In the genomic region with DNA sequence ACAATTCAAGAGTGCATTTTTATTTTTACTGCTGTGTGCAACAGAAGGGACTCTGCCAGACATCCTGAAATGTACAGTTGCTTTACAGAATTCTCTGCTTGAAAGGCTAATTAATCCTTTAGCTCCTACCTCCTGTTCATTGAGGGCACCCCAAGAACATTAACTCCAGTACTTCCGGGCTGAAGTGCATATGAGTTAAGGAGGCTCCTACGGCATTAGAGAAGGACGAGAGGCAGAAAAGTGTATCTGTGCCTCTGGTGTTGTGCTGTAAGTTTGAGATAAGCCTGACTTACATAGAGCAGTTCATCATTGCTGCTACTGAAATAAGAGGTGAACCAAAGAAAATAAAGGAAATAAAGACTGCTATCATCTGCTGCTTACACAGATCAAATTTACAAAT, we compare ENCODE assay signal across 1 cellular context.
TF ChIP-seq lines count a peak whose summit lies in the region.

No MANE protein-coding gene starts in this region.

TF ChIP-seq in K562, 482 proteins besides CTCF, POLR2A, EP300 and RAD21 (continued from another document and continues in another):
- TF ChIP-seq, protein P1, sequence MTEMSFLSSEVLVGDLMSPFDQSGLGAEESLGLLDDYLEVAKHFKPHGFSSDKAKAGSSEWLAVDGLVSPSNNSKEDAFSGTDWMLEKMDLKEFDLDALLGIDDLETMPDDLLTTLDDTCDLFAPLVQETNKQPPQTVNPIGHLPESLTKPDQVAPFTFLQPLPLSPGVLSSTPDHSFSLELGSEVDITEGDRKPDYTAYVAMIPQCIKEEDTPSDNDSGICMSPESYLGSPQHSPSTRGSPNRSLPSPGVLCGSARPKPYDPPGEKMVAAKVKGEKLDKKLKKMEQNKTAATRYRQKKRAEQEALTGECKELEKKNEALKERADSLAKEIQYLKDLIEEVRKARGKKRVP (CRISPR knock-in tag; IDR thresholded peaks at IDR 0.05): no peak
- TF ChIP-seq ZNF24 (IDR thresholded peaks at IDR 0.05) (0 out of 2 replicates have a peak, but pooled peaks have one; percentile 19), ZNF449 (CRISPR knock-in tag; IDR thresholded peaks at IDR 0.05) (no peak), SAFB (IDR thresholded peaks at IDR 0.05; ENCODE audit: borderline replicate concordance, low read depth, low read length) (no peak), ERF (CRISPR knock-in tag; IDR thresholded peaks at IDR 0.05) (no peak), ZNF12 (CRISPR knock-in tag; IDR thresholded peaks at IDR 0.05) (no peak), CHD4 (IDR thresholded peaks at IDR 0.05; ENCODE audit: insufficient read depth, insufficient replicate concordance, low read depth, low read length, poor library complexity, severe bottlenecking) (no peak), KLF10 (CRISPR knock-in tag; IDR thresholded peaks at IDR 0.05) (no peak), NFIX (CRISPR knock-in tag; IDR thresholded peaks at IDR 0.05; ENCODE audit: low read depth) (no peak), ARID4B (CRISPR knock-in tag; IDR thresholded peaks at IDR 0.05) (no peak), ZNF384 (IDR thresholded peaks at IDR 0.05; ENCODE audit: low read depth, low read length) (no peak), TBP (optimal IDR thresholded peaks at IDR 0.05; ENCODE audit: low read depth, low read length) (peak; percentile 36), JUNB (CRISPR knock-in tag; conservative IDR thresholded peaks at IDR 0.05) (no peak), ZNF217 (CRISPR knock-in tag; IDR thresholded peaks at IDR 0.05) (no peak), RBM39 (optimal IDR thresholded peaks at IDR 0.05; ENCODE audit: low read depth, low read length) (no peak), IFI16 (CRISPR knock-in tag; IDR thresholded peaks at IDR 0.05) (no peak), ZKSCAN8 (CRISPR knock-in tag; IDR thresholded peaks at IDR 0.05) (no peak), CCAR2 (IDR thresholded peaks at IDR 0.05; ENCODE audit: low read depth, low read length) (no peak), ZNF3 (CRISPR knock-in tag; IDR thresholded peaks at IDR 0.05) (no peak), ILF3 (IDR thresholded peaks at IDR 0.05; ENCODE audit: borderline replicate concordance) (no peak), COPS2 (conservative IDR thresholded peaks at IDR 0.05) (no peak), HSF4 (CRISPR knock-in tag; IDR thresholded peaks at IDR 0.05; ENCODE audit: borderline replicate concordance) (no peak)
- TF ChIP-seq, protein P2, sequence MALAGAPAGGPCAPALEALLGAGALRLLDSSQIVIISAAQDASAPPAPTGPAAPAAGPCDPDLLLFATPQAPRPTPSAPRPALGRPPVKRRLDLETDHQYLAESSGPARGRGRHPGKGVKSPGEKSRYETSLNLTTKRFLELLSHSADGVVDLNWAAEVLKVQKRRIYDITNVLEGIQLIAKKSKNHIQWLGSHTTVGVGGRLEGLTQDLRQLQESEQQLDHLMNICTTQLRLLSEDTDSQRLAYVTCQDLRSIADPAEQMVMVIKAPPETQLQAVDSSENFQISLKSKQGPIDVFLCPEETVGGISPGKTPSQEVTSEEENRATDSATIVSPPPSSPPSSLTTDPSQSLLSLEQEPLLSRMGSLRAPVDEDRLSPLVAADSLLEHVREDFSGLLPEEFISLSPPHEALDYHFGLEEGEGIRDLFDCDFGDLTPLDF (CRISPR knock-in tag; IDR thresholded peaks at IDR 0.05): no peak
- TF ChIP-seq, protein P3, sequence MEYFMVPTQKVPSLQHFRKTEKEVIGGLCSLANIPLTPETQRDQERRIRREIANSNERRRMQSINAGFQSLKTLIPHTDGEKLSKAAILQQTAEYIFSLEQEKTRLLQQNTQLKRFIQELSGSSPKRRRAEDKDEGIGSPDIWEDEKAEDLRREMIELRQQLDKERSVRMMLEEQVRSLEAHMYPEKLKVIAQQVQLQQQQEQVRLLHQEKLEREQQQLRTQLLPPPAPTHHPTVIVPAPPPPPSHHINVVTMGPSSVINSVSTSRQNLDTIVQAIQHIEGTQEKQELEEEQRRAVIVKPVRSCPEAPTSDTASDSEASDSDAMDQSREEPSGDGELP (CRISPR knock-in tag; IDR thresholded peaks at IDR 0.05; ENCODE audit: borderline replicate concordance): no peak
- TF ChIP-seq, protein P4, sequence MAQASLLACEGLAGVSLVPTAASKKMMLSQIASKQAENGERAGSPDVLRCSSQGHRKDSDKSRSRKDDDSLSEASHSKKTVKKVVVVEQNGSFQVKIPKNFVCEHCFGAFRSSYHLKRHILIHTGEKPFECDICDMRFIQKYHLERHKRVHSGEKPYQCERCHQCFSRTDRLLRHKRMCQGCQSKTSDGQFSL (CRISPR knock-in tag; IDR thresholded peaks at IDR 0.05): no peak
- TF ChIP-seq, protein P4 (tag; IDR thresholded peaks at IDR 0.05): no peak
- TF ChIP-seq, protein P5, sequence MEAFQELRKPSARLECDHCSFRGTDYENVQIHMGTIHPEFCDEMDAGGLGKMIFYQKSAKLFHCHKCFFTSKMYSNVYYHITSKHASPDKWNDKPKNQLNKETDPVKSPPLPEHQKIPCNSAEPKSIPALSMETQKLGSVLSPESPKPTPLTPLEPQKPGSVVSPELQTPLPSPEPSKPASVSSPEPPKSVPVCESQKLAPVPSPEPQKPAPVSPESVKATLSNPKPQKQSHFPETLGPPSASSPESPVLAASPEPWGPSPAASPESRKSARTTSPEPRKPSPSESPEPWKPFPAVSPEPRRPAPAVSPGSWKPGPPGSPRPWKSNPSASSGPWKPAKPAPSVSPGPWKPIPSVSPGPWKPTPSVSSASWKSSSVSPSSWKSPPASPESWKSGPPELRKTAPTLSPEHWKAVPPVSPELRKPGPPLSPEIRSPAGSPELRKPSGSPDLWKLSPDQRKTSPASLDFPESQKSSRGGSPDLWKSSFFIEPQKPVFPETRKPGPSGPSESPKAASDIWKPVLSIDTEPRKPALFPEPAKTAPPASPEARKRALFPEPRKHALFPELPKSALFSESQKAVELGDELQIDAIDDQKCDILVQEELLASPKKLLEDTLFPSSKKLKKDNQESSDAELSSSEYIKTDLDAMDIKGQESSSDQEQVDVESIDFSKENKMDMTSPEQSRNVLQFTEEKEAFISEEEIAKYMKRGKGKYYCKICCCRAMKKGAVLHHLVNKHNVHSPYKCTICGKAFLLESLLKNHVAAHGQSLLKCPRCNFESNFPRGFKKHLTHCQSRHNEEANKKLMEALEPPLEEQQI (IDR thresholded peaks at IDR 0.05): peak; percentile 85
- TF ChIP-seq, protein P6, sequence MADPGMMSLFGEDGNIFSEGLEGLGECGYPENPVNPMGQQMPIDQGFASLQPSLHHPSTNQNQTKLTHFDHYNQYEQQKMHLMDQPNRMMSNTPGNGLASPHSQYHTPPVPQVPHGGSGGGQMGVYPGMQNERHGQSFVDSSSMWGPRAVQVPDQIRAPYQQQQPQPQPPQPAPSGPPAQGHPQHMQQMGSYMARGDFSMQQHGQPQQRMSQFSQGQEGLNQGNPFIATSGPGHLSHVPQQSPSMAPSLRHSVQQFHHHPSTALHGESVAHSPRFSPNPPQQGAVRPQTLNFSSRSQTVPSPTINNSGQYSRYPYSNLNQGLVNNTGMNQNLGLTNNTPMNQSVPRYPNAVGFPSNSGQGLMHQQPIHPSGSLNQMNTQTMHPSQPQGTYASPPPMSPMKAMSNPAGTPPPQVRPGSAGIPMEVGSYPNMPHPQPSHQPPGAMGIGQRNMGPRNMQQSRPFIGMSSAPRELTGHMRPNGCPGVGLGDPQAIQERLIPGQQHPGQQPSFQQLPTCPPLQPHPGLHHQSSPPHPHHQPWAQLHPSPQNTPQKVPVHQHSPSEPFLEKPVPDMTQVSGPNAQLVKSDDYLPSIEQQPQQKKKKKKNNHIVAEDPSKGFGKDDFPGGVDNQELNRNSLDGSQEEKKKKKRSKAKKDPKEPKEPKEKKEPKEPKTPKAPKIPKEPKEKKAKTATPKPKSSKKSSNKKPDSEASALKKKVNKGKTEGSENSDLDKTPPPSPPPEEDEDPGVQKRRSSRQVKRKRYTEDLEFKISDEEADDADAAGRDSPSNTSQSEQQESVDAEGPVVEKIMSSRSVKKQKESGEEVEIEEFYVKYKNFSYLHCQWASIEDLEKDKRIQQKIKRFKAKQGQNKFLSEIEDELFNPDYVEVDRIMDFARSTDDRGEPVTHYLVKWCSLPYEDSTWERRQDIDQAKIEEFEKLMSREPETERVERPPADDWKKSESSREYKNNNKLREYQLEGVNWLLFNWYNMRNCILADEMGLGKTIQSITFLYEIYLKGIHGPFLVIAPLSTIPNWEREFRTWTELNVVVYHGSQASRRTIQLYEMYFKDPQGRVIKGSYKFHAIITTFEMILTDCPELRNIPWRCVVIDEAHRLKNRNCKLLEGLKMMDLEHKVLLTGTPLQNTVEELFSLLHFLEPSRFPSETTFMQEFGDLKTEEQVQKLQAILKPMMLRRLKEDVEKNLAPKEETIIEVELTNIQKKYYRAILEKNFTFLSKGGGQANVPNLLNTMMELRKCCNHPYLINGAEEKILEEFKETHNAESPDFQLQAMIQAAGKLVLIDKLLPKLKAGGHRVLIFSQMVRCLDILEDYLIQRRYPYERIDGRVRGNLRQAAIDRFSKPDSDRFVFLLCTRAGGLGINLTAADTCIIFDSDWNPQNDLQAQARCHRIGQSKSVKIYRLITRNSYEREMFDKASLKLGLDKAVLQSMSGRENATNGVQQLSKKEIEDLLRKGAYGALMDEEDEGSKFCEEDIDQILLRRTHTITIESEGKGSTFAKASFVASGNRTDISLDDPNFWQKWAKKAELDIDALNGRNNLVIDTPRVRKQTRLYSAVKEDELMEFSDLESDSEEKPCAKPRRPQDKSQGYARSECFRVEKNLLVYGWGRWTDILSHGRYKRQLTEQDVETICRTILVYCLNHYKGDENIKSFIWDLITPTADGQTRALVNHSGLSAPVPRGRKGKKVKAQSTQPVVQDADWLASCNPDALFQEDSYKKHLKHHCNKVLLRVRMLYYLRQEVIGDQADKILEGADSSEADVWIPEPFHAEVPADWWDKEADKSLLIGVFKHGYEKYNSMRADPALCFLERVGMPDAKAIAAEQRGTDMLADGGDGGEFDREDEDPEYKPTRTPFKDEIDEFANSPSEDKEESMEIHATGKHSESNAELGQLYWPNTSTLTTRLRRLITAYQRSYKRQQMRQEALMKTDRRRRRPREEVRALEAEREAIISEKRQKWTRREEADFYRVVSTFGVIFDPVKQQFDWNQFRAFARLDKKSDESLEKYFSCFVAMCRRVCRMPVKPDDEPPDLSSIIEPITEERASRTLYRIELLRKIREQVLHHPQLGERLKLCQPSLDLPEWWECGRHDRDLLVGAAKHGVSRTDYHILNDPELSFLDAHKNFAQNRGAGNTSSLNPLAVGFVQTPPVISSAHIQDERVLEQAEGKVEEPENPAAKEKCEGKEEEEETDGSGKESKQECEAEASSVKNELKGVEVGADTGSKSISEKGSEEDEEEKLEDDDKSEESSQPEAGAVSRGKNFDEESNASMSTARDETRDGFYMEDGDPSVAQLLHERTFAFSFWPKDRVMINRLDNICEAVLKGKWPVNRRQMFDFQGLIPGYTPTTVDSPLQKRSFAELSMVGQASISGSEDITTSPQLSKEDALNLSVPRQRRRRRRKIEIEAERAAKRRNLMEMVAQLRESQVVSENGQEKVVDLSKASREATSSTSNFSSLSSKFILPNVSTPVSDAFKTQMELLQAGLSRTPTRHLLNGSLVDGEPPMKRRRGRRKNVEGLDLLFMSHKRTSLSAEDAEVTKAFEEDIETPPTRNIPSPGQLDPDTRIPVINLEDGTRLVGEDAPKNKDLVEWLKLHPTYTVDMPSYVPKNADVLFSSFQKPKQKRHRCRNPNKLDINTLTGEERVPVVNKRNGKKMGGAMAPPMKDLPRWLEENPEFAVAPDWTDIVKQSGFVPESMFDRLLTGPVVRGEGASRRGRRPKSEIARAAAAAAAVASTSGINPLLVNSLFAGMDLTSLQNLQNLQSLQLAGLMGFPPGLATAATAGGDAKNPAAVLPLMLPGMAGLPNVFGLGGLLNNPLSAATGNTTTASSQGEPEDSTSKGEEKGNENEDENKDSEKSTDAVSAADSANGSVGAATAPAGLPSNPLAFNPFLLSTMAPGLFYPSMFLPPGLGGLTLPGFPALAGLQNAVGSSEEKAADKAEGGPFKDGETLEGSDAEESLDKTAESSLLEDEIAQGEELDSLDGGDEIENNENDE (IDR thresholded peaks at IDR 0.05; ENCODE audit: low read depth, low read length): no peak
